In genomic region chr2:179104736-179105135, GRCh38 we compare ENCODE assay signal across 12 cellular contexts. TPM values are rescaled to one million over a fixed set of nuclear protein-coding genes. Genes with fewer than 3 reads are reported as not detected.
DNase-seq lines count a peak whose midpoint lies in the region; ATAC-seq and TF ChIP-seq lines count a peak whose summit lies in the region.
"Had no signal": no experiment of that assay in that cellular context is flagged by ENCODE, and none has a peak within 500 bp of the region (broad histone marks: within the 10 kb centered on the region; RNA-seq: fewer than 3 reads in every experiment).

No MANE protein-coding gene starts in this region.

- no peak for TF ChIP-seq POLR2A in HCT116 (IDR thresholded peaks at IDR 0.05; ENCODE audit: borderline replicate concordance, extremely low read depth, insufficient read depth, insufficient read length)

- H3K4me1 ChIP-seq in HCT116 (ENCODE audit: control insufficient read depth in 1 of 2, insufficient read depth in 2 of 2, low read length in 2 of 2) (peaks cover 22 to 32% of the 10 kb centered on the region in 2 experiments; a peak in 3 of 4 replicates), smooth muscle cell (ENCODE audit: low read depth) (peaks cover 7% of the 10 kb centered on the region)

- H3K4me2 ChIP-seq in HCT116 (ENCODE audit: low read length) (peak overlapping the region; percentile 6; the same call in 1 of the 2 replicates), smooth muscle cell (no peak overlapping the region)

- intact Hi-C loops in HCT116 (cut with micrococcal nuclease) = no loop called here

- H3K9me2 ChIP-seq in HCT116 (ENCODE audit: insufficient read depth) = no peaks in the 10 kb centered on the region

- no peak overlapping the region for H2AFZ ChIP-seq in HCT116 (ENCODE audit: low read depth, low read length, poor library complexity, severe bottlenecking)
- no peak overlapping the region for H2AFZ ChIP-seq in smooth muscle cell (ENCODE audit: low read depth)

- DNase-seq in HCT116 (ENCODE audit: low read depth, low spot score) = no peak
- DNase-seq in SIG-M5 treated with dmso at 0.1 percent for 504 hours (lab: John Stamatoyannopoulos, UW; ENCODE audit: unreplicated experiment) = peak; percentile 65
- peak; percentile 44 for DNase-seq in fibroblast of pulmonary artery (ENCODE audit: low read depth)
- DNase-seq in smooth muscle cell (lab: John Stamatoyannopoulos, UW; ENCODE audit: unreplicated experiment) = no peak
- no peak for DNase-seq in germinal center (ENCODE audit: low spot score)
- DNase-seq in NCI-H2029 (lab: John Stamatoyannopoulos, UW) = no peak
- no peak for DNase-seq in cerebellar nuclear complex (lab: John Stamatoyannopoulos, UW)
- DNase-seq: activated CD4-positive, alpha-beta T cell treated with anti-CD3 and anti-CD28 coated beads, Interleukin-2, amount 50 U/mL, for 1 hour; activated naive CD8-positive, alpha-beta T cell treated with anti-CD3 and anti-CD28 coated beads, Interleukin-2, amount 10 ng/mL, durations not matched to agents 7 days and 5 days; DMS79 treated with DMSO at 0.1 percent for 48 hours; NCI-H146 had no signal

- H3K27me3 ChIP-seq in HCT116 (ENCODE audit: insufficient read depth, low read length) (no peaks in the 10 kb centered on the region), smooth muscle cell (ENCODE audit: low read depth) (no peaks in the 10 kb centered on the region)

- H3K79me2 ChIP-seq in HCT116 (ENCODE audit: insufficient read depth, low read length) = no peaks in the 10 kb centered on the region
- no peaks in the 10 kb centered on the region for H3K79me2 ChIP-seq in smooth muscle cell (ENCODE audit: low read depth)

- WGBS in smooth muscle cell (ENCODE audit: low lambda C conversion rate) = 72% methylated on average over 2 of the region's 2 CpGs

- H3K9me3 ChIP-seq in HCT116 (ENCODE audit: control insufficient read depth in 1 of 2, insufficient read depth in 1 of 2, low read depth in 1 of 2, low read length in 2 of 2) (no peaks in the 10 kb centered on the region), smooth muscle cell (replicated peaks; ENCODE audit: low read depth) (no peaks in the 10 kb centered on the region)

- TF ChIP-seq RAD21 in HCT116 (IDR thresholded peaks at IDR 0.05; ENCODE audit: low read depth) = no peak

- H3K9ac ChIP-seq in HCT116 (ENCODE audit: low read length) (no peak overlapping the region), smooth muscle cell (ENCODE audit: low read depth) (no peak overlapping the region)

- TF ChIP-seq CTCF in HCT116 (IDR thresholded peaks at IDR 0.05 in 2 of 3, conservative IDR thresholded peaks at IDR 0.05 in 1 of 3; ENCODE audit: borderline replicate concordance in 1 of 3, insufficient read depth in 1 of 3, low read depth in 2 of 3, low read length in 2 of 3) (no peak), fibroblast of pulmonary artery (IDR thresholded peaks at IDR 0.05; ENCODE audit: low read length, missing control alignments) (no peak), smooth muscle cell (IDR thresholded peaks at IDR 0.05; ENCODE audit: borderline replicate concordance, insufficient read depth, poor library complexity, severe bottlenecking) (no peak)

- CTCF ChIA-PET in HCT116 (lab: Charles Lee) = no interaction called here

- H3K36me3 ChIP-seq in HCT116 (ENCODE audit: control insufficient read depth in 1 of 2, insufficient read depth in 2 of 2, low read length in 2 of 2) (0 out of 4 replicates have a peak, but pooled peaks cover 0 to 2% of the 10 kb centered on the region in 2 experiments), smooth muscle cell (ENCODE audit: low read depth) (no peaks in the 10 kb centered on the region)

- H3F3A ChIP-seq in smooth muscle cell (ENCODE audit: low read depth) = no peaks in the 10 kb centered on the region

- ATAC-seq in HCT116 = no peak; the same call in 1 of the 2 replicates
- no peak for ATAC-seq in HG02763 (IDR thresholded peaks at IDR 0.05; ENCODE audit: unreplicated experiment)

- POLR2A ChIA-PET in HCT116 (lab: Charles Lee) = no interaction called here

- no peak overlapping the region for H3K27ac ChIP-seq in HCT116 (ENCODE audit: low read depth, low read length)
- peak overlapping the region; percentile 26 for H3K27ac ChIP-seq in smooth muscle cell (ENCODE audit: low read depth)

- BruUV-seq in HCT116 (replicated peaks; lab: Mats Ljungman, UMichigan) = no TSS peak

- H3K4me3 ChIP-seq in HCT116 (replicated peaks in 1 of 2; ENCODE audit: low read depth in 1 of 2, low read length in 2 of 2) (no peak overlapping the region), fibroblast of pulmonary artery (replicated peaks; ENCODE audit: low read depth, low read length) (no peak overlapping the region), smooth muscle cell (no peak overlapping the region)

- RAD21 ChIA-PET in HCT116 (lab: Charles Lee; ENCODE audit: low non-redundant PET in 1 of 2, low total read pairs in 2 of 2, uncharacterized antibody in 2 of 2, unreplicated experiment in 2 of 2) = interaction anchor here in 1 of 2 experiments (0.7 kb wide), 1 partner anchor 588 kb away, joined by 3 read pairs; no protein-coding TSS in a partner anchor

- no peaks in the 10 kb centered on the region for H4K20me1 ChIP-seq in HCT116 (ENCODE audit: insufficient read depth)
- no peaks in the 10 kb centered on the region for H4K20me1 ChIP-seq in smooth muscle cell (ENCODE audit: low read depth)

TF ChIP-seq in HCT116, 20 proteins besides CTCF, POLR2A, EP300 and RAD21:
- peak; percentile 31; the same call in 1 of the 2 replicates for TF ChIP-seq FOSL1 (IDR thresholded peaks at IDR 0.05; ENCODE audit: low read depth)
- no peak for TF ChIP-seq YY1 (IDR thresholded peaks at IDR 0.05; ENCODE audit: extremely low read depth, insufficient replicate concordance, low read depth, low read length)
- peak; percentile 18; the same call in 1 of the 2 replicates for TF ChIP-seq CEBPB (IDR thresholded peaks at IDR 0.05; ENCODE audit: low read depth)

RNA-seq across cellular contexts. Expression of gene CCDC141, which starts 54.8 kb away (rescaled TPM):
- total RNA-seq in HCT116 (2021; ENCODE audit: unreplicated experiment) = 0.30 TPM
- not detected in 2 replicates for polyA plus RNA-seq in HCT116 (2012)
- 0.13 and 0.76 TPM in 2 replicates for total RNA-seq in smooth muscle cell
- polyA plus RNA-seq in smooth muscle cell = 0.03 TPM in 1 of 2 replicates, not detected in the other

Comparison
In these comparisons a context has a peak if more than half of its experiments do, and no peak if none do; other contexts are left out.
1. DNase-seq: peak in SIG-M5 treated with dmso at 0.1 percent for 504 hours (single experiment) and fibroblast of pulmonary artery (single experiment); none in HCT116 (single experiment), smooth muscle cell (single experiment), germinal center (single experiment), NCI-H2029 (single experiment) and cerebellar nuclear complex (0 of 2).